ENCODE assay signal across 1 cellular context in the genomic region with DNA sequence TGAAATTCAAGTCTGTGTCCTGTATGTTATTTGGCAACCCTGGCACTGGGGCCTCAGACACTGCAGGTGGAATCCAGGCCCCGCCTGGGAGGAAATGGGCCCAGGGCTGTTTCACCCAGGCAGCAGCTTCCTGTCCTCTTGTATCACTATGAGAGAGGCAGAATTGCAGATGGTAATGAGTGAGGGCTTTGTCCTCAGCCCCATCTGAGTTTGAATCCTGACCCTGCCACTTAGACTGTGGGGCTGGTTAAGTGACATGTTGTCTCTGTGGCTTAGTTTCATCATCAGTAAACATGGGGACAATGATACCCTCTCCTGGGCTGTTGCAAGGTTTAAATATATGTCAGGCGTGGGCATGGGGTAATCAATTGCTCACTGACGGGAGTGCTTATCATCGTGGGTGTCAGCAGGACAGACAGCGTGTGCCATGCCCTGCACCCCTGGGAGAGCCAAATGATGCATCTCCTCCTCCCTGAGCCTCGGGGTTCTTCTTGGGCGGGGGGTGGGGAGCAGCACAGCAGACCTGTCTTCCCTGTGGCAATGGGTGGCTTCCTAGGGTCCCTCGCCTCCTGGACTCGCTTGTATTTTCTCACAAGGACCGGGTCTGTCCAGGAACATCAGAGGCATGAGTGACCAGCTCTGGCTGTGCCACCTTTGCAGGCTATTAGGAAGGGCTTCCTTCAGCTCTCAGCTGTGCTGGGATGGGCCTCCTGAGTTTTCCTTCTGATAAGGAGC.
A peak's percentile ranks its signal among the peaks of the same experiment; 100 is the strongest.
TF ChIP-seq lines count a peak whose summit lies in the region.

No MANE protein-coding gene starts in this region.

TF ChIP-seq in HepG2, 621 proteins besides CTCF, POLR2A, EP300 and RAD21 (continued from another document and continues in another):
- TF ChIP-seq, protein P1, sequence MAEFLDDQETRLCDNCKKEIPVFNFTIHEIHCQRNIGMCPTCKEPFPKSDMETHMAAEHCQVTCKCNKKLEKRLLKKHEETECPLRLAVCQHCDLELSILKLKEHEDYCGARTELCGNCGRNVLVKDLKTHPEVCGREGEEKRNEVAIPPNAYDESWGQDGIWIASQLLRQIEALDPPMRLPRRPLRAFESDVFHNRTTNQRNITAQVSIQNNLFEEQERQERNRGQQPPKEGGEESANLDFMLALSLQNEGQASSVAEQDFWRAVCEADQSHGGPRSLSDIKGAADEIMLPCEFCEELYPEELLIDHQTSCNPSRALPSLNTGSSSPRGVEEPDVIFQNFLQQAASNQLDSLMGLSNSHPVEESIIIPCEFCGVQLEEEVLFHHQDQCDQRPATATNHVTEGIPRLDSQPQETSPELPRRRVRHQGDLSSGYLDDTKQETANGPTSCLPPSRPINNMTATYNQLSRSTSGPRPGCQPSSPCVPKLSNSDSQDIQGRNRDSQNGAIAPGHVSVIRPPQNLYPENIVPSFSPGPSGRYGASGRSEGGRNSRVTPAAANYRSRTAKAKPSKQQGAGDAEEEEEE (CRISPR knock-in tag; IDR thresholded peaks at IDR 0.05; ENCODE audit: borderline replicate concordance): no peak
- TF ChIP-seq SRY (CRISPR knock-in tag; IDR thresholded peaks at IDR 0.05): no peak
- TF ChIP-seq, protein P2, sequence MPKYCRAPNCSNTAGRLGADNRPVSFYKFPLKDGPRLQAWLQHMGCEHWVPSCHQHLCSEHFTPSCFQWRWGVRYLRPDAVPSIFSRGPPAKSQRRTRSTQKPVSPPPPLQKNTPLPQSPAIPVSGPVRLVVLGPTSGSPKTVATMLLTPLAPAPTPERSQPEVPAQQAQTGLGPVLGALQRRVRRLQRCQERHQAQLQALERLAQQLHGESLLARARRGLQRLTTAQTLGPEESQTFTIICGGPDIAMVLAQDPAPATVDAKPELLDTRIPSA (CRISPR knock-in tag; IDR thresholded peaks at IDR 0.05; ENCODE audit: borderline replicate concordance): no peak
- TF ChIP-seq HOXA9 (CRISPR knock-in tag; IDR thresholded peaks at IDR 0.05; ENCODE audit: borderline replicate concordance): no peak
- TF ChIP-seq ISX (CRISPR knock-in tag; conservative IDR thresholded peaks at IDR 0.05): no peak
- TF ChIP-seq POGZ (CRISPR knock-in tag; IDR thresholded peaks at IDR 0.05): no peak
- no peak for TF ChIP-seq GPN1 (CRISPR knock-in tag; IDR thresholded peaks at IDR 0.05; ENCODE audit: borderline replicate concordance)
- TF ChIP-seq CC2D1A (CRISPR knock-in tag; IDR thresholded peaks at IDR 0.05): no peak
- no peak; the same call in 1 of the 2 replicates for TF ChIP-seq MYC (CRISPR knock-in tag; IDR thresholded peaks at IDR 0.05; ENCODE audit: borderline replicate concordance)
- no peak for TF ChIP-seq ZNF34 (CRISPR knock-in tag; IDR thresholded peaks at IDR 0.05; ENCODE audit: borderline replicate concordance)
- TF ChIP-seq, protein P3, sequence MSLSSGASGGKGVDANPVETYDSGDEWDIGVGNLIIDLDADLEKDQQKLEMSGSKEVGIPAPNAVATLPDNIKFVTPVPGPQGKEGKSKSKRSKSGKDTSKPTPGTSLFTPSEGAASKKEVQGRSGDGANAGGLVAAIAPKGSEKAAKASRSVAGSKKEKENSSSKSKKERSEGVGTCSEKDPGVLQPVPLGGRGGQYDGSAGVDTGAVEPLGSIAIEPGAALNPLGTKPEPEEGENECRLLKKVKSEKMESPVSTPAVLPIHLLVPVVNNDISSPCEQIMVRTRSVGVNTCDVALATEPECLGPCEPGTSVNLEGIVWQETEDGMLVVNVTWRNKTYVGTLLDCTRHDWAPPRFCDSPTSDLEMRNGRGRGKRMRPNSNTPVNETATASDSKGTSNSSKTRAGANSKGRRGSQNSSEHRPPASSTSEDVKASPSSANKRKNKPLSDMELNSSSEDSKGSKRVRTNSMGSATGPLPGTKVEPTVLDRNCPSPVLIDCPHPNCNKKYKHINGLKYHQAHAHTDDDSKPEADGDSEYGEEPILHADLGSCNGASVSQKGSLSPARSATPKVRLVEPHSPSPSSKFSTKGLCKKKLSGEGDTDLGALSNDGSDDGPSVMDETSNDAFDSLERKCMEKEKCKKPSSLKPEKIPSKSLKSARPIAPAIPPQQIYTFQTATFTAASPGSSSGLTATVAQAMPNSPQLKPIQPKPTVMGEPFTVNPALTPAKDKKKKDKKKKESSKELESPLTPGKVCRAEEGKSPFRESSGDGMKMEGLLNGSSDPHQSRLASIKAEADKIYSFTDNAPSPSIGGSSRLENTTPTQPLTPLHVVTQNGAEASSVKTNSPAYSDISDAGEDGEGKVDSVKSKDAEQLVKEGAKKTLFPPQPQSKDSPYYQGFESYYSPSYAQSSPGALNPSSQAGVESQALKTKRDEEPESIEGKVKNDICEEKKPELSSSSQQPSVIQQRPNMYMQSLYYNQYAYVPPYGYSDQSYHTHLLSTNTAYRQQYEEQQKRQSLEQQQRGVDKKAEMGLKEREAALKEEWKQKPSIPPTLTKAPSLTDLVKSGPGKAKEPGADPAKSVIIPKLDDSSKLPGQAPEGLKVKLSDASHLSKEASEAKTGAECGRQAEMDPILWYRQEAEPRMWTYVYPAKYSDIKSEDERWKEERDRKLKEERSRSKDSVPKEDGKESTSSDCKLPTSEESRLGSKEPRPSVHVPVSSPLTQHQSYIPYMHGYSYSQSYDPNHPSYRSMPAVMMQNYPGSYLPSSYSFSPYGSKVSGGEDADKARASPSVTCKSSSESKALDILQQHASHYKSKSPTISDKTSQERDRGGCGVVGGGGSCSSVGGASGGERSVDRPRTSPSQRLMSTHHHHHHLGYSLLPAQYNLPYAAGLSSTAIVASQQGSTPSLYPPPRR (CRISPR knock-in tag; IDR thresholded peaks at IDR 0.05; ENCODE audit: borderline replicate concordance): peak; percentile 55
- TF ChIP-seq ATM (IDR thresholded peaks at IDR 0.05; ENCODE audit: borderline replicate concordance): no peak
- no peak for TF ChIP-seq SRSF9 (IDR thresholded peaks at IDR 0.05; ENCODE audit: borderline replicate concordance, insufficient read depth, low read depth, low read length, poor library complexity, severe bottlenecking)
- TF ChIP-seq ZNF589 (CRISPR knock-in tag; conservative IDR thresholded peaks at IDR 0.05): no peak
- TF ChIP-seq KLF6 (CRISPR knock-in tag; IDR thresholded peaks at IDR 0.05): no peak
- TF ChIP-seq ZNF660 (CRISPR knock-in tag; IDR thresholded peaks at IDR 0.05; ENCODE audit: borderline replicate concordance, low read depth): no peak
- TF ChIP-seq, protein P4, sequence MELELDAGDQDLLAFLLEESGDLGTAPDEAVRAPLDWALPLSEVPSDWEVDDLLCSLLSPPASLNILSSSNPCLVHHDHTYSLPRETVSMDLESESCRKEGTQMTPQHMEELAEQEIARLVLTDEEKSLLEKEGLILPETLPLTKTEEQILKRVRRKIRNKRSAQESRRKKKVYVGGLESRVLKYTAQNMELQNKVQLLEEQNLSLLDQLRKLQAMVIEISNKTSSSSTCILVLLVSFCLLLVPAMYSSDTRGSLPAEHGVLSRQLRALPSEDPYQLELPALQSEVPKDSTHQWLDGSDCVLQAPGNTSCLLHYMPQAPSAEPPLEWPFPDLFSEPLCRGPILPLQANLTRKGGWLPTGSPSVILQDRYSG (CRISPR knock-in tag; IDR thresholded peaks at IDR 0.05): no peak
- TF ChIP-seq JDP2 (CRISPR knock-in tag; IDR thresholded peaks at IDR 0.05; ENCODE audit: borderline replicate concordance): no peak
- no peak for TF ChIP-seq ADNP (CRISPR knock-in tag; IDR thresholded peaks at IDR 0.05)
- TF ChIP-seq, protein P5, sequence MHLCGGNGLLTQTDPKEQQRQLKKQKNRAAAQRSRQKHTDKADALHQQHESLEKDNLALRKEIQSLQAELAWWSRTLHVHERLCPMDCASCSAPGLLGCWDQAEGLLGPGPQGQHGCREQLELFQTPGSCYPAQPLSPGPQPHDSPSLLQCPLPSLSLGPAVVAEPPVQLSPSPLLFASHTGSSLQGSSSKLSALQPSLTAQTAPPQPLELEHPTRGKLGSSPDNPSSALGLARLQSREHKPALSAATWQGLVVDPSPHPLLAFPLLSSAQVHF (CRISPR knock-in tag; IDR thresholded peaks at IDR 0.05): no peak
- TF ChIP-seq, protein P6, sequence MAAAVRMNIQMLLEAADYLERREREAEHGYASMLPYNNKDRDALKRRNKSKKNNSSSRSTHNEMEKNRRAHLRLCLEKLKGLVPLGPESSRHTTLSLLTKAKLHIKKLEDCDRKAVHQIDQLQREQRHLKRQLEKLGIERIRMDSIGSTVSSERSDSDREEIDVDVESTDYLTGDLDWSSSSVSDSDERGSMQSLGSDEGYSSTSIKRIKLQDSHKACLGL (CRISPR knock-in tag; IDR thresholded peaks at IDR 0.05): no peak
- peak; percentile 97 for TF ChIP-seq FOXA3 (CRISPR knock-in tag; IDR thresholded peaks at IDR 0.05)
- no peak for TF ChIP-seq ZNF879 (CRISPR knock-in tag; IDR thresholded peaks at IDR 0.05)
- TF ChIP-seq GATAD2A (CRISPR knock-in tag; IDR thresholded peaks at IDR 0.05): peak; percentile 94
- TF ChIP-seq RXRB (CRISPR knock-in tag; IDR thresholded peaks at IDR 0.05; ENCODE audit: borderline replicate concordance): peak; percentile 71
- TF ChIP-seq, protein P7, sequence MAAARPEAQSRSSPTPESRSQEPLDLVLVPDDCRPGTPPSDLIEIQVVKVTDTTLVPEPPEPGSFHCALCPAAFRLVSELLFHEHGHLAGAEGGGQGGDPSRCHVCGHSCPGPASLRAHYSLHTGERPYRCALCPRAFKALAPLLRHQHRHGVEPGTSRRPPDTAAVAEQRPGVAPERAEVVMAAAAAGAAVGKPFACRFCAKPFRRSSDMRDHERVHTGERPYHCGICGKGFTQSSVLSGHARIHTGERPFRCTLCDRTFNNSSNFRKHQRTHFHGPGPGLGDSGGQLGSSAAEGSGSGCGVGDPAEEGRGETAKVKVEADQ (CRISPR knock-in tag; IDR thresholded peaks at IDR 0.05; ENCODE audit: borderline replicate concordance): no peak
- TF ChIP-seq, protein P8, sequence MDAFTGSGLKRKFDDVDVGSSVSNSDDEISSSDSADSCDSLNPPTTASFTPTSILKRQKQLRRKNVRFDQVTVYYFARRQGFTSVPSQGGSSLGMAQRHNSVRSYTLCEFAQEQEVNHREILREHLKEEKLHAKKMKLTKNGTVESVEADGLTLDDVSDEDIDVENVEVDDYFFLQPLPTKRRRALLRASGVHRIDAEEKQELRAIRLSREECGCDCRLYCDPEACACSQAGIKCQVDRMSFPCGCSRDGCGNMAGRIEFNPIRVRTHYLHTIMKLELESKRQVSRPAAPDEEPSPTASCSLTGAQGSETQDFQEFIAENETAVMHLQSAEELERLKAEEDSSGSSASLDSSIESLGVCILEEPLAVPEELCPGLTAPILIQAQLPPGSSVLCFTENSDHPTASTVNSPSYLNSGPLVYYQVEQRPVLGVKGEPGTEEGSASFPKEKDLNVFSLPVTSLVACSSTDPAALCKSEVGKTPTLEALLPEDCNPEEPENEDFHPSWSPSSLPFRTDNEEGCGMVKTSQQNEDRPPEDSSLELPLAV (CRISPR knock-in tag; conservative IDR thresholded peaks at IDR 0.05; ENCODE audit: low read depth): no peak
- no peak for TF ChIP-seq SMAD9 (CRISPR knock-in tag; IDR thresholded peaks at IDR 0.05)
- TF ChIP-seq ZNF260 (CRISPR knock-in tag; IDR thresholded peaks at IDR 0.05; ENCODE audit: borderline replicate concordance, low read depth): no peak
- 0 out of 2 replicates have a peak, but pooled peaks have one; percentile 33 for TF ChIP-seq ARNT2 (CRISPR knock-in tag; IDR thresholded peaks at IDR 0.05; ENCODE audit: low read depth)
- TF ChIP-seq KMT2B (CRISPR knock-in tag; IDR thresholded peaks at IDR 0.05): no peak
- no peak for TF ChIP-seq GTF3A (CRISPR knock-in tag; conservative IDR thresholded peaks at IDR 0.05)
- TF ChIP-seq KAT2B (IDR thresholded peaks at IDR 0.05; ENCODE audit: borderline replicate concordance, low read depth, low read length): no peak
- peak; percentile 56; the same call in 1 of the 2 replicates for TF ChIP-seq ZKSCAN8 (CRISPR knock-in tag; IDR thresholded peaks at IDR 0.05; ENCODE audit: borderline replicate concordance)
- no peak for TF ChIP-seq ZNF180 (CRISPR knock-in tag; IDR thresholded peaks at IDR 0.05; ENCODE audit: borderline replicate concordance, low read depth)
- TF ChIP-seq, protein P9, sequence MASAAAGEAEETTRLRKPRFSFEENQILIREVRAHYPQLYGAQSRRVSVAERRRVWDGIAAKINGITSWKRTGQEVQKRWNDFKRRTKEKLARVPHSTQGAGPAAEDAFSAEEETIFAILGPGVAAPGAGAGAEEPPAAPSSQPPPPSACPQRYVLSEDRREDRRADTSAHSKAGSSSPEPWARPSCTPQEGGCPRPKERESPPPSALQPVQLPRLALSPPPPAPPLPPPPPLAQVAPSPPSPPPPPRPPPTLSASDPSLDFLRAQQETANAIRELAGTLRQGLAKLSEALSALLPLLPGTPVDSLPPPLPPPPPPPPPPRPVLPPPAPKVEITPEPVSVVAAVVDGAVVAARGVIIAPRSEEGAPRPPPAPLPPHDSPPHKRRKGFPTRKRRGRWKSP (CRISPR knock-in tag; IDR thresholded peaks at IDR 0.05): no peak
- no peak for TF ChIP-seq ZMYM4 (CRISPR knock-in tag; IDR thresholded peaks at IDR 0.05)
- TF ChIP-seq JUNB (CRISPR knock-in tag; IDR thresholded peaks at IDR 0.05; ENCODE audit: borderline replicate concordance): no peak
- TF ChIP-seq ZNF746 (CRISPR knock-in tag; IDR thresholded peaks at IDR 0.05): peak; percentile 21; the same call in 1 of the 2 replicates
- peak; percentile 92; the same call in 1 of the 2 replicates for TF ChIP-seq FOXK1 (CRISPR knock-in tag; IDR thresholded peaks at IDR 0.05; ENCODE audit: borderline replicate concordance, low read depth)
- no peak for TF ChIP-seq CREB1 (IDR thresholded peaks at IDR 0.05)
- peak; percentile 74 for TF ChIP-seq CREB1 (CRISPR knock-in tag; IDR thresholded peaks at IDR 0.05)
- no peak for TF ChIP-seq ZNF468 (CRISPR knock-in tag; IDR thresholded peaks at IDR 0.05)
- peak; percentile 65 for TF ChIP-seq ISL2 (CRISPR knock-in tag; IDR thresholded peaks at IDR 0.05)
- TF ChIP-seq ATF7-NPFF (CRISPR knock-in tag; IDR thresholded peaks at IDR 0.05; ENCODE audit: low read depth): 0 out of 2 replicates have a peak, but pooled peaks have one; percentile 31
- TF ChIP-seq, protein P10, sequence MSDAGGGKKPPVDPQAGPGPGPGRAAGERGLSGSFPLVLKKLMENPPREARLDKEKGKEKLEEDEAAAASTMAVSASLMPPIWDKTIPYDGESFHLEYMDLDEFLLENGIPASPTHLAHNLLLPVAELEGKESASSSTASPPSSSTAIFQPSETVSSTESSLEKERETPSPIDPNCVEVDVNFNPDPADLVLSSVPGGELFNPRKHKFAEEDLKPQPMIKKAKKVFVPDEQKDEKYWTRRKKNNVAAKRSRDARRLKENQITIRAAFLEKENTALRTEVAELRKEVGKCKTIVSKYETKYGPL (CRISPR knock-in tag; IDR thresholded peaks at IDR 0.05): no peak
- TF ChIP-seq MAZ (IDR thresholded peaks at IDR 0.05; ENCODE audit: borderline replicate concordance, low read depth, low read length): no peak
- no peak for TF ChIP-seq MAZ (CRISPR knock-in tag; IDR thresholded peaks at IDR 0.05; ENCODE audit: low read depth)
- TF ChIP-seq KDM1A (CRISPR knock-in tag; IDR thresholded peaks at IDR 0.05): peak; percentile 75; the same call in 1 of the 2 replicates
- no peak for TF ChIP-seq NFYB (CRISPR knock-in tag; IDR thresholded peaks at IDR 0.05)
- TF ChIP-seq, protein P11, sequence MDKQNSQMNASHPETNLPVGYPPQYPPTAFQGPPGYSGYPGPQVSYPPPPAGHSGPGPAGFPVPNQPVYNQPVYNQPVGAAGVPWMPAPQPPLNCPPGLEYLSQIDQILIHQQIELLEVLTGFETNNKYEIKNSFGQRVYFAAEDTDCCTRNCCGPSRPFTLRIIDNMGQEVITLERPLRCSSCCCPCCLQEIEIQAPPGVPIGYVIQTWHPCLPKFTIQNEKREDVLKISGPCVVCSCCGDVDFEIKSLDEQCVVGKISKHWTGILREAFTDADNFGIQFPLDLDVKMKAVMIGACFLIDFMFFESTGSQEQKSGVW (CRISPR knock-in tag; IDR thresholded peaks at IDR 0.05; ENCODE audit: borderline replicate concordance): no peak
